In the genomic region with DNA sequence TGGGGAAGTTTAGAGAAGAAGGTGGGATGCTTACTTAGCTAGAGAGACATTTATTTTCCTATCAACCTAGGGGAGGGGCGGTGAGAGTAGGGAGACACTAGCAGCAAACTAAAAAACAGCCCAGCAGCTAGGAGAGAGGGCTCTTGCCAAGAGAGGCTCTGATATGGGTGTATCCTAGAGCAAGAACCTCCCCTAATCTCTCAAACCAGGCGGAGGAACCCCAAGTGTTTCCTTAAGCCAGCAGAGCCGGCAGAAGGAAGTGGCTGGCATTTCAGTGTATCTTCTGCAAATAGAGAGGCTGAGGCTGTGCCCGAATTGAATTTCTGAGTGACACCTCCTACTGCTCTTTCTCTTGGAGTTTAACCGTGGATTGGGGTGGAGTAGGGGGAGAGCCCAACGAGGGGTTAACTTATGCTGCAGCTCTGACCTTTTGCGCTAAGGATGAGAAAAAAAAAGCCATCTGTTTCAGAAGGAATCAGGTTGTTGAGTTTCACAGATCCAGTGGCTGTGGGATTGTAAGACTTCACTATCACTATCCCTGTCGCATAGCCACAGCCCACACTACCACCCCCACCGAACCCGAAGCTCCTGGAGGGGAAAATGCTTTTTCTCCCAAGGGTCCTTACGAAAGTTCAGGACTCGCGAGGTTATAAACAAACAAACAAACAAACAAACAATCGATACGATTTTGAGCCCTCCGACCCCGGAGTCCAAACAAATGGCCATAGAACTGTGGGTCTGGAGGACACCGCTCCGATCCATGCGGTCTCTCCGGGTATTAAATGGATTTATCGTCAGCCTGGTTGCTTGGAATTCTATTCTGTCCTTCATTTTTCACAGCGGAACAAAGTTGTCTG, we compare ENCODE assay signal across 11 cellular contexts. TPM values are rescaled to one million over a fixed set of nuclear protein-coding genes. Genes with fewer than 3 reads are reported as not detected.
A peak's percentile ranks its signal among the peaks of the same experiment; 100 is the strongest.
DNase-seq lines count a peak whose midpoint lies in the region; ATAC-seq and TF ChIP-seq lines count a peak whose summit lies in the region.
"Had no signal": no experiment of that assay in that cellular context is flagged by ENCODE, and none has a peak within 500 bp of the region (broad histone marks: within the 10 kb centered on the region; RNA-seq: fewer than 3 reads in every experiment).

No MANE protein-coding gene starts in this region.

- peaks cover 25% of the 10 kb centered on the region for H3K27me3 ChIP-seq in H9 (ENCODE audit: insufficient read depth, low read length)

- no peak overlapping the region for H3K23ac ChIP-seq in H9 (ENCODE audit: insufficient read length, low read depth, low read length)

- no peak overlapping the region for H2BK12ac ChIP-seq in H9 (ENCODE audit: insufficient read length, low read depth, low read length)

- WGBS in H9 (ENCODE audit: extremely low coverage, insufficient read length, low lambda C conversion rate), result no CpG with 5 or more reads among the region's 23 CpGs

- H4K20me1 ChIP-seq in H9 (ENCODE audit: control insufficient read depth, insufficient read depth, insufficient read length), result no peaks in the 10 kb centered on the region

- H2AFZ ChIP-seq in H9 (ENCODE audit: low read length), result no peak overlapping the region

- peak overlapping the region; percentile 65 for H3K4me2 ChIP-seq in H9 (ENCODE audit: insufficient read depth, insufficient read length, low read length)

- 0 out of 2 replicates have a peak, but pooled peaks cover 4% of the 10 kb centered on the region for H3K4me1 ChIP-seq in H9 (ENCODE audit: insufficient read depth, low read length)

- no peaks in the 10 kb centered on the region for H3K36me3 Mint-ChIP-seq in H9 (ENCODE audit: insufficient read depth in 1 of 3, low read depth in 3 of 3)
- H3K36me3 Mint-ChIP-seq in central memory CD8-positive, alpha-beta T cell (ENCODE audit: insufficient read depth), result no peaks in the 10 kb centered on the region
- H3K36me3 Mint-ChIP-seq in neural crest cell (ENCODE audit: low read depth), result no peaks in the 10 kb centered on the region

- peaks cover 27 to 31% of the 10 kb centered on the region in 2 experiments for H3K4me1 Mint-ChIP-seq in H9
- H3K4me1 Mint-ChIP-seq in central memory CD8-positive, alpha-beta T cell, result peaks cover 11% of the 10 kb centered on the region
- H3K4me1 Mint-ChIP-seq in neural crest cell, result peaks cover 17% of the 10 kb centered on the region
- H3K4me1 Mint-ChIP-seq: activated T-helper 17 cell treated with anti-CD3 and anti-CD28 coated beads, Interleukin-2, amount 50 U/mL, for 72 hours had no signal

- no peaks in the 10 kb centered on the region; a peak in 1 of 5 replicates for H3K9me3 Mint-ChIP-seq in H9
- H3K9me3 Mint-ChIP-seq in central memory CD8-positive, alpha-beta T cell, result no peaks in the 10 kb centered on the region
- no peaks in the 10 kb centered on the region for H3K9me3 Mint-ChIP-seq in neural crest cell
- H3K9me3 Mint-ChIP-seq: activated T-helper 17 cell treated with anti-CD3 and anti-CD28 coated beads, Interleukin-2, amount 50 U/mL, for 72 hours had no signal

- H4K5ac ChIP-seq in H9 (ENCODE audit: insufficient read length, low read depth, low read length), result no peak overlapping the region

- peaks cover 15% of the 10 kb centered on the region for H3K23me2 ChIP-seq in H9 (ENCODE audit: insufficient read length, low read depth, low read length, poor library complexity, severe bottlenecking)

- H3K79me1 ChIP-seq in H9 (ENCODE audit: insufficient read depth, low read depth, low read length, poor library complexity, severe bottlenecking), result no peaks in the 10 kb centered on the region

- H3K27me3 Mint-ChIP-seq in H9 (ENCODE audit: low read depth), result peaks cover 85% of the 10 kb centered on the region
- peaks cover 82% of the 10 kb centered on the region for H3K27me3 Mint-ChIP-seq in central memory CD8-positive, alpha-beta T cell
- peaks cover 85% of the 10 kb centered on the region for H3K27me3 Mint-ChIP-seq in neural crest cell (ENCODE audit: low read depth)

- ATAC-seq in central memory CD8-positive, alpha-beta T cell (replicated peaks; ENCODE audit: extremely low read depth, poor library complexity, severe bottlenecking), result no peak
- no peak for ATAC-seq in GM18520 (IDR thresholded peaks at IDR 0.05; ENCODE audit: unreplicated experiment)
- ATAC-seq: activated T-helper 17 cell treated with anti-CD3 and anti-CD28 coated beads, Interleukin-2, amount 50 U/mL, for 72 hours; esophagus mucosa had no signal

- H3K4me3 Mint-ChIP-seq in H9 (peak overlapping the region; percentile 24 to 77), neural crest cell (peak overlapping the region; percentile 79)
- peak overlapping the region; percentile 18 for H3K4me3 Mint-ChIP-seq in central memory CD8-positive, alpha-beta T cell
- H3K4me3 Mint-ChIP-seq: activated T-helper 17 cell treated with anti-CD3 and anti-CD28 coated beads, Interleukin-2, amount 50 U/mL, for 72 hours had no signal

- no peak for TF ChIP-seq CTCF in H9 (conservative IDR thresholded peaks at IDR 0.05)
- TF ChIP-seq CTCF in neural crest cell (conservative IDR thresholded peaks at IDR 0.05), result no peak

- H3K27ac Mint-ChIP-seq in H9 (no peak overlapping the region), neural crest cell (ENCODE audit: unreplicated experiment) (no peak overlapping the region)
- no peak overlapping the region for H3K27ac Mint-ChIP-seq in central memory CD8-positive, alpha-beta T cell (ENCODE audit: low read depth)
- H3K27ac Mint-ChIP-seq: activated T-helper 17 cell treated with anti-CD3 and anti-CD28 coated beads, Interleukin-2, amount 50 U/mL, for 72 hours had no signal

- no peak overlapping the region for H3K18ac ChIP-seq in H9 (ENCODE audit: insufficient read length, low read depth, low read length)

- no peak overlapping the region for H3K4ac ChIP-seq in H9 (ENCODE audit: low read depth, low read length)

- H4K8ac ChIP-seq in H9 (replicated peaks; ENCODE audit: insufficient read length, low read depth, low read length), result no peak overlapping the region

- H2BK5ac ChIP-seq in H9 (ENCODE audit: insufficient read length, low read length), result no peak overlapping the region

- no peak overlapping the region for H3K14ac ChIP-seq in H9 (ENCODE audit: insufficient read depth, low read length)

- H3K27ac ChIP-seq in H9 (ENCODE audit: insufficient read length, low read depth, low read length), result no peak overlapping the region
- H3K27ac ChIP-seq: SK-N-MC had no signal

- H3K56ac ChIP-seq in H9 (ENCODE audit: insufficient read length, low read depth, low read length), result no peak overlapping the region

- no peak overlapping the region for H3T11ph ChIP-seq in H9 (ENCODE audit: low read length)

- H3K9ac ChIP-seq in H9 (ENCODE audit: extremely low read depth, insufficient read length, low read length), result no peak overlapping the region

- no peak overlapping the region; the same call in 1 of the 2 replicates for H2BK15ac ChIP-seq in H9 (ENCODE audit: low read depth, low read length)

- no peak overlapping the region for H2BK120ac ChIP-seq in H9 (ENCODE audit: low read depth, low read length, poor library complexity, severe bottlenecking)

- H3K9me3 ChIP-seq in H9 (ENCODE audit: control insufficient read depth, low read depth, low read length), result no peaks in the 10 kb centered on the region

- no peak overlapping the region for H2BK20ac ChIP-seq in H9 (ENCODE audit: low read depth, low read length, poor library complexity, severe bottlenecking)

- DNase-seq in ELF-1 (ENCODE audit: low read depth, low spot score) (peak; percentile 15), H9 (no peak), neural crest cell (ENCODE audit: low read depth, low spot score) (no peak), NCI-H1436 (lab: John Stamatoyannopoulos, UW) (no peak), LoVo (ENCODE audit: low spot score) (no peak)
- no peak for DNase-seq in central memory CD8-positive, alpha-beta T cell (ENCODE audit: low spot score in 2 of 2)
- DNase-seq: GOT3 had no signal

- no peak overlapping the region for H2AK5ac ChIP-seq in H9 (ENCODE audit: insufficient read length, low read length)

- H3K79me2 ChIP-seq in H9 (ENCODE audit: insufficient read depth, low read length), result no peaks in the 10 kb centered on the region

- no peak overlapping the region for H4K91ac ChIP-seq in H9 (ENCODE audit: insufficient read length, low read depth, low read length)

RNA-seq across cellular contexts. Expression of a gene that starts 1.3 kb away (rescaled TPM):
- total RNA-seq in H9 (2021) (0.63 and 0.75 TPM in 2 replicates), neural crest cell (0.79 and 2.7 TPM in 2 replicates)
- total RNA-seq: esophagus mucosa had no signal

Comparison
In these comparisons a context has a peak if more than half of its experiments do, and no peak if none do; other contexts are left out.
1. H3K4me3 Mint-ChIP-seq: peak in every context shown above with its lines; median percentile 79 in neural crest cell; 50 in H9; 18 in central memory CD8-positive, alpha-beta T cell.